17 cellular contexts compared by ENCODE assay signal in the genomic region with DNA sequence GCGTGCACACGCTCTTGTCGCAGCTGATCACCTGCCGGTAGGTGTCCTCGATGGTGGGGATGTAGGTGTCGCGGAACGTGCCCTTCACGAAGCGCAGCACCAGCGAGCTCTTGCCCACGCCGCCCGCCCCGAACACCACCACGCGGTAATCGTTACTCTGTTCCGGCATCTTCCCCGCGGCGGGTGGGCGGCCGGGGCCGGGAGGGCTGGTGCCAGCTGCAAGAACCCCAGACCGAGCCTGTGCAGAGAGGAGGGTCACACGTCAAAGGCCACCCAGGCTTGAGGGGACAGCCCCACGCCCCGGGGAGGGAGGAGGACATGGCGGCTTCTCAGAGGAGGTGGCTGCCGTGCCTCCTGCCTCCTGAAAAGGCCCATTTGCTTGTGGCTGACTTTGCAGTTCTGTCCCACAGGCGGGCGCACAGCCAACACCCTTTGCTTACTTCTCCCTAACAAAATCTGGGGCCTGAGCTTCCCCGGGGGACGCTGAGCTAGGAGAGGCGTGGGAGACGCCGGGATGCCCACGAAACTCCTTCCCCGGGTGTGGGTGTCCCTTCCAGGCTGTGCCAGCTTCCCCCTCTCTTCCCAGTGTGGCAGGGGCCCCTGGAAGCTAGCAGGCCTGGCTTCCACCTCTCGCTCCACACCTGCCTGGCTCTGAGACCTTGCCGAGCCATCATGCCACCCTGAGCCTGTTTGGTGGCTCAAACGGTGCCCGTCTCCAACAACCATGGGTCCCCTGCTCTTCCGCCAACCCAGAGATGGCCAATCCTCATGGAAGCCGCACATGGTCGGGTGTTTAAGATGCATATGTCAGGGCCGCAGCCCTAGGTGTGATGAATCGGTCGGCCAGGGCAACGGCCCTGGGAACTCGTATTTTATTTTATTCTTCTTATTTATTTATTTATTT. TPM values are rescaled to one million over a fixed set of nuclear protein-coding genes. Genes with fewer than 3 reads are reported as not detected.
DNase-seq lines count a peak whose midpoint lies in the region; ATAC-seq and TF ChIP-seq lines count a peak whose summit lies in the region.
"Had no signal": no experiment of that assay in that cellular context is flagged by ENCODE, and none has a peak within 500 bp of the region (broad histone marks: within the 10 kb centered on the region; RNA-seq: fewer than 3 reads in every experiment).

No MANE protein-coding gene starts in this region.

- DNase-seq in Right ventricle myocardium inferior (ENCODE audit: missing footprints) (peak; percentile 62), heart right ventricle (no peak), D341Med (ENCODE audit: low spot score) (peak; percentile 38), endothelial cell (ENCODE audit: low spot score) (no peak), osteoblast (ENCODE audit: insufficient read length, low spot score, missing footprints) (peak; percentile 84), SKM-1 (lab: John Stamatoyannopoulos, UW; ENCODE audit: unreplicated experiment) (no peak), lower leg skin (ENCODE audit: low spot score in 2 of 2) (no peak)
- DNase-seq: 8988T; AML-193; CD4-positive, CD25-positive, alpha-beta regulatory T cell; DMS 273 treated with DMSO at 0.1 percent for 48 hours; H9 had no signal

- no peak for ATAC-seq in Right ventricle myocardium inferior
- ATAC-seq in heart right ventricle, result no peak
- ATAC-seq in HG03469 (IDR thresholded peaks at IDR 0.05; ENCODE audit: unreplicated experiment), result no peak
- ATAC-seq: GM12878, GM23338 had no signal

- no peaks in the 10 kb centered on the region for H3K79me2 ChIP-seq in osteoblast (ENCODE audit: insufficient read depth, low read length)

- H3K4me3 Mint-ChIP-seq in endothelial cell (ENCODE audit: unreplicated experiment), result peak overlapping the region; percentile 34
- H3K4me3 Mint-ChIP-seq: CD4-positive, CD25-positive, alpha-beta regulatory T cell; GM23338; H9 had no signal

- H3K9me3 Mint-ChIP-seq in endothelial cell (ENCODE audit: unreplicated experiment), result no peaks in the 10 kb centered on the region

- H3K36me3 Mint-ChIP-seq in endothelial cell (ENCODE audit: low read depth, unreplicated experiment), result peaks cover 8% of the 10 kb centered on the region
- H3K36me3 Mint-ChIP-seq: CD4-positive, CD25-positive, alpha-beta regulatory T cell had no signal

- H3K4me1 Mint-ChIP-seq in endothelial cell (ENCODE audit: unreplicated experiment), result peaks cover 5% of the 10 kb centered on the region

- H3K4me1 ChIP-seq in heart right ventricle (peaks cover 0 to 21% (median 7%) of the 10 kb centered on the region in 9 donors), osteoblast (ENCODE audit: insufficient read depth, low read length) (peaks cover 9% of the 10 kb centered on the region)

- intact Hi-C loops in Right ventricle myocardium inferior (cut with DNase I) (no loop called here), heart right ventricle (cut with DNase I) (no loop called here), lower leg skin (cut with DNase I; ENCODE audit: low total_unique reads) (no loop called here)

- TF ChIP-seq CTCF in heart right ventricle (IDR thresholded peaks at IDR 0.05) (no peak), endothelial cell (IDR thresholded peaks at IDR 0.05; ENCODE audit: unreplicated experiment) (no peak), osteoblast (IDR thresholded peaks at IDR 0.05; ENCODE audit: extremely low read depth, low read depth, low read length) (no peak), lower leg skin (IDR thresholded peaks at IDR 0.05) (no peak)

- peaks cover 0 to 5% (median 0%) of the 10 kb centered on the region in 9 donors for H3K36me3 ChIP-seq in heart right ventricle
- no peaks in the 10 kb centered on the region for H3K36me3 ChIP-seq in osteoblast (ENCODE audit: insufficient read depth, low read length)

- H3K4me2 ChIP-seq in osteoblast (ENCODE audit: insufficient read depth, low read length), result no peak overlapping the region
- H3K4me2 ChIP-seq: GM23338 had no signal

- H2AFZ ChIP-seq in osteoblast (ENCODE audit: low read length), result no peak overlapping the region
- H2AFZ ChIP-seq: GM23338 had no signal

- peaks cover 11% of the 10 kb centered on the region for H3K27me3 Mint-ChIP-seq in endothelial cell (ENCODE audit: unreplicated experiment)

- no peaks in the 10 kb centered on the region for H4K20me1 ChIP-seq in osteoblast (ENCODE audit: insufficient read depth, low read length)

- H3K27ac Mint-ChIP-seq in endothelial cell (ENCODE audit: unreplicated experiment), result no peak overlapping the region
- H3K27ac Mint-ChIP-seq: CD4-positive, CD25-positive, alpha-beta regulatory T cell; GM23338; H9 had no signal

- peak overlapping the region in 1 of 10 donors; percentile 1 for H3K27ac ChIP-seq in heart right ventricle
- H3K27ac ChIP-seq in osteoblast (ENCODE audit: low read depth, low read length), result no peak overlapping the region
- H3K27ac ChIP-seq: BLaER1 treated with 17β-estradiol and CSF1 and Interleukin-3, amounts not matched to agents 10 nM and 100 nM had no signal

- H3K27me3 ChIP-seq in heart right ventricle (peaks cover 0 to 41% (median 32%) of the 10 kb centered on the region in 7 donors), osteoblast (ENCODE audit: insufficient read depth, low read length) (peaks cover 2% of the 10 kb centered on the region)
- H3K27me3 ChIP-seq: BLaER1 treated with 17β-estradiol and CSF1 and Interleukin-3, amounts not matched to agents 10 nM and 100 nM had no signal

- no peak overlapping the region for H3K4me3 ChIP-seq in heart right ventricle
- H3K4me3 ChIP-seq in osteoblast (ENCODE audit: insufficient read depth, low read length), result no peak overlapping the region
- no peak overlapping the region for H3K4me3 ChIP-seq in lower leg skin (ENCODE audit: low read depth, poor library complexity, severe bottlenecking)
- H3K4me3 ChIP-seq: BLaER1 treated with 17β-estradiol and CSF1 and Interleukin-3, amounts not matched to agents 10 nM and 100 nM; GM12878; GM23338 had no signal

- 80 to 82% methylated on average over 50 to 52 of the region's 52 CpGs for WGBS in heart right ventricle, 2 donors
- WGBS in lower leg skin, 2 donors, result 87 to 90% methylated on average over 52 of the region's 52 CpGs

- H3K9me3 ChIP-seq in heart right ventricle (peaks cover 0 to 17% (median 4%) of the 10 kb centered on the region in 11 donors), osteoblast (ENCODE audit: low read depth, low read length) (peaks cover 4% of the 10 kb centered on the region)

- no peak for TF ChIP-seq POLR2A in lower leg skin (IDR thresholded peaks at IDR 0.05)

RNA-seq across cellular contexts. Expression of a gene that starts 3.3 kb away (rescaled TPM):
- total RNA-seq in Right ventricle myocardium inferior (200 TPM), heart right ventricle (100 to 1,000 TPM; 104 to 381 (median 184) TPM), endothelial cell (ENCODE audit: unreplicated experiment) (0.82 TPM), osteoblast (12.4 and 14.8 TPM in 2 replicates), lower leg skin (1 to 10 TPM in 3 of 4 donors, under 1 TPM in 1; 0.46 to 6.1 (median 3.4) TPM)
- 100 to 1,000 TPM in 1 of 2 donors, 10 to 100 TPM in 1; 63.7 to 107 TPM for polyA plus RNA-seq in heart right ventricle
- total RNA-seq: CD4-positive, CD25-positive, alpha-beta regulatory T cell; HT-29 had no signal
- polyA plus RNA-seq: CD4-positive, CD25-positive, alpha-beta regulatory T cell had no signal

RNA-seq across cellular contexts. Expression of a gene that starts 15.4 kb away (rescaled TPM):
- 26.7 TPM for total RNA-seq in Right ventricle myocardium inferior
- 10 to 100 TPM; 27.9 to 56.9 (median 39.7) TPM for total RNA-seq in heart right ventricle
- 10 to 100 TPM in 1 of 2 donors, 1 to 10 TPM in 1; 8.4 to 14.9 TPM for polyA plus RNA-seq in heart right ventricle
- 7.7 TPM for total RNA-seq in endothelial cell (ENCODE audit: unreplicated experiment)
- total RNA-seq in osteoblast, result 0.29 and 0.72 TPM in 2 replicates
- total RNA-seq in lower leg skin, result 1 to 10 TPM in 3 of 4 donors, under 1 TPM in 1; 0.59 to 3.4 (median 2.4) TPM

RNA-seq across cellular contexts. Expression of a gene that starts 21.9 kb away (rescaled TPM):
- total RNA-seq in Right ventricle myocardium inferior, result 24.5 TPM
- total RNA-seq in heart right ventricle, result 10 to 100 TPM; 16.5 to 27.7 (median 21.6) TPM
- polyA plus RNA-seq in heart right ventricle, result 10 to 100 TPM; 26.1 to 66.8 TPM
- 28.7 TPM for total RNA-seq in endothelial cell (ENCODE audit: unreplicated experiment)
- 33.0 and 33.7 TPM in 2 replicates for total RNA-seq in osteoblast
- total RNA-seq in lower leg skin, result 10 to 100 TPM; 20.2 to 27.0 (median 21.6) TPM

Comparison
In these comparisons a context has a peak if more than half of its experiments do, and no peak if none do; other contexts are left out.
1. DNase-seq: peak in Right ventricle myocardium inferior (single experiment), D341Med (single experiment) and osteoblast (single experiment); none in heart right ventricle (0 of 2), endothelial cell (single experiment), SKM-1 (single experiment) and lower leg skin (0 of 2).